8 cellular contexts compared by ENCODE assay signal in the genomic region with DNA sequence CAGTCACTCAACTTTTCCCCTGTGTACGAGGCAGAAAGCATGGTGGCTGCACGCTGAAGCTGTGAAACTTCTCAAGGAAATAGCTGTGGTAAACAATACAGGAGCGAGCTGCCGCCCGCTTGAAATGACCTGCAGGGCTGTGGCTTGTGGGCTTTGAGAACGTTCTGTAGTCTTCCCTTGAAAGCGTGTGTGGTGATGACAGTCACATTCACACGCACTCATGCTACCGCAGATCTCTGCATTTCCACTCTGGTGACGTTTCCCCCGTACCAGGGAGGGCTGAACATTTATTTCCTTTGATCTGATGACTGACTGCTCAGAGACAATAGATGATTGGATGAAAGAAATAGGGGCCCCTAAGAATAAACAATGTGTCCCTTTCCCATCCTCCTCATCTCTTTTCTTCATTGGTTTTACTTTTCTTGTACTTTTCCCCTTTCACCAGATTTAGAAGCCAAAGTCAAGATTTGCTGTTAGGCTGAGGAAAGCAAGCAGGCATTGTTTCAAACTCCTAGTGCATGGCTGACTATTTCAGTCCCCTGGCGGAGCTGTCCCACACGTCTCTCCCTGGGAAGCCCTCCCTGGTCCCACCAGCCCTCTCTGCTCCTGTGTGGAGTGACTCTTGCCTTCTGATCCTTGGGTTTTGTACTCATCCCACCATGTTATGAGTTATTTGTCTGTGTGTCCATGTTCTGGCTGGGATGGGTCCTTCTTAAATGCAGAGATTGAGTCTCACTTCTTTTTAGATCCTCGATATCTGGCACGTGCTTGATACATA. TPM values are rescaled to one million over a fixed set of nuclear protein-coding genes. Genes with fewer than 3 reads are reported as not detected.
A peak's percentile ranks its signal among the peaks of the same experiment; 100 is the strongest.
DNase-seq lines count a peak whose midpoint lies in the region; ATAC-seq and FAIRE-seq lines count a peak whose summit lies in the region.

No MANE protein-coding gene starts in this region.

- intact Hi-C loops in Right ventricle myocardium superior (cut with DNase I), result no loop called here

- FAIRE-seq in GM19239 (lab: Jason Lieb, UNC), result peak; percentile 97

- ATAC-seq in HG03469 (IDR thresholded peaks at IDR 0.05; ENCODE audit: unreplicated experiment), result peak; percentile 43
- ATAC-seq in Right ventricle myocardium superior (ENCODE audit: poor library complexity), result peak; percentile 65

- peak; percentile 38 for DNase-seq in GM19239 (ENCODE audit: insufficient read length, low spot score)
- DNase-seq in activated CD8-positive, alpha-beta memory T cell treated with anti-CD3 and anti-CD28 coated beads, Interleukin-2, amount 50 U/mL, for 1 hour (ENCODE audit: extremely low read depth), result peak; percentile 87
- peak; percentile 69 for DNase-seq in Right ventricle myocardium superior
- peak; percentile 41 to 67 for DNase-seq in stimulated activated CD4-positive, alpha-beta T cell treated with anti-CD3 and anti-CD28 coated beads, Interleukin-1b, Interleukin-23, amount 100 ng/mL, for 1 hour (ENCODE audit: low read depth in 2 of 2)
- DNase-seq in NCI-H1105 treated with DMSO at 0.1 percent for 48 hours (lab: John Stamatoyannopoulos, UW), result no peak
- no peak for DNase-seq in SHP77 treated with DMSO at 0.1 percent for 48 hours (lab: John Stamatoyannopoulos, UW)
- no peak for DNase-seq in NCI-H187 (lab: John Stamatoyannopoulos, UW)

RNA-seq across cellular contexts. Expression of gene SYTL3, which starts 3.9 kb away (rescaled TPM):
- total RNA-seq in Right ventricle myocardium superior, result 11.7 TPM

RNA-seq across cellular contexts. Expression of gene DYNLT1, which starts 9.2 kb away (rescaled TPM):
- total RNA-seq in Right ventricle myocardium superior, result 128 TPM

Comparison
In these comparisons a context has a peak if more than half of its experiments do, and no peak if none do; other contexts are left out.
1. DNase-seq: peak in GM19239 (single experiment), activated CD8-positive, alpha-beta memory T cell treated with anti-CD3 and anti-CD28 coated beads, Interleukin-2, amount 50 U/mL, for 1 hour (single experiment), Right ventricle myocardium superior (single experiment) and stimulated activated CD4-positive, alpha-beta T cell treated with anti-CD3 and anti-CD28 coated beads, Interleukin-1b, Interleukin-23, amount 100 ng/mL, for 1 hour (2 of 2); none in NCI-H1105 treated with DMSO at 0.1 percent for 48 hours (single experiment), SHP77 treated with DMSO at 0.1 percent for 48 hours (single experiment) and NCI-H187 (0 of 2).